ENCODE assay signal across 35 cellular contexts in the genomic region with DNA sequence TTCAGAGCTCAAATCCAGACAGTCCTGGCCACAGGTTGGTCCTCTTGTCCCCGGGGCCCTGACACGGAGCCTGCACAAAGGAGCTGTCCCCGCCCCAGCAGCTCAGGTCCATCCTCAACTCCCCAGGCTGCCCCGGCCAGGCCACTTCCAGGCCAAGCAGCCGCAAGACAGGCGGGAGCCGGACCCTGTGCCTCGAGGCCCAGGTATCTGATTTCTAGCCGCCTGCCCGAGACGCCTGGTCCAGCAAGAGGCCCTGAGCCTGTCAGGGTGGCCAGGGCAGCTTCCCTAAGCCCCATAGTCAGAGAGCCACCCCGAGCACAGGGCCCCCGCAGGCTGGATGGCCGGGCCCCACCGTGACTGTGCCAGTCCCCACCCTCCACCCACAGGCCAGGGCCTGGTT.
"Had no signal": no experiment of that assay in that cellular context is flagged by ENCODE, and none has a peak within 500 bp of the region (broad histone marks: within the 10 kb centered on the region; RNA-seq: fewer than 3 reads in every experiment).

No MANE protein-coding gene starts in this region.

- FAIRE-seq: astrocyte, bronchial epithelial cell had no signal

- DNase-seq: activated effector memory CD4-positive, alpha-beta T cell treated with anti-CD3 and anti-CD28 coated beads, Interleukin-2, amount 50 U/mL, for 16 hours; activated effector memory CD4-positive, alpha-beta T cell treated with Interleukin-2 at 50 U/mL for 16 hours; activated gamma-delta T cell; activated gamma-delta T cell treated with Interleukin-2 at 50 U/mL for 16 hours; activated naive CD4-positive, alpha-beta T cell; activated naive CD4-positive, alpha-beta T cell treated with anti-CD3 and anti-CD28 coated beads for 36 hours; activated naive CD4-positive, alpha-beta T cell treated with anti-CD3 and anti-CD28 coated beads, Interleukin-2, amount 10 ng/mL, durations not matched to agents 7 days and 5 days; activated naive CD4-positive, alpha-beta T cell treated with anti-CD3 and anti-CD28 coated beads, Interleukin-2, amount 50 U/mL, for 16 hours; activated naive CD4-positive, alpha-beta T cell treated with Interleukin-2 at 50 U/mL for 16 hours; activated naive CD8-positive, alpha-beta T cell treated with anti-CD3 and anti-CD28 coated beads for 36 hours; activated naive CD8-positive, alpha-beta T cell treated with anti-CD3 and anti-CD28 coated beads, Interleukin-2, amount 10 ng/mL, durations not matched to agents 7 days and 5 days; activated naive CD8-positive, alpha-beta T cell treated with anti-CD3 and anti-CD28 coated beads, Interleukin-2, amount 50 U/mL, for 24 hours; activated T-cell treated with anti-CD3 and anti-CD28 coated beads for 4 hours; activated T-cell treated with anti-CD3 and anti-CD28 coated beads, Interleukin-2, amount 50 U/mL, for 1 hour; activated T-cell treated with anti-CD3 and anti-CD28 coated beads, Interleukin-2, amount 50 U/mL, for 24 hours; activated T-cell treated with anti-CD3 and anti-CD28 coated beads, Interleukin-2, amount 50 U/mL, for 4 hours; activated T-cell treated with anti-CD3 and anti-CD28 coated beads, Interleukin-2, amount 50 U/mL, for 48 hours; activated T-cell treated with anti-CD3 and anti-CD28 coated beads, Interleukin-2, amount 50 U/mL, for 72 hours; adrenal gland; amniotic stem cell; amygdala; anterior cingulate cortex; aorta; body of pancreas; brain microvascular endothelial cell; caudate nucleus; central memory CD4-positive, alpha-beta T cell; cerebellar nuclear complex had no signal

- H3K4me3 ChIP-seq: adrenal gland, ascending aorta, body of pancreas, breast epithelium, cardiac muscle cell had no signal

- H3K27me3 ChIP-seq: ascending aorta, body of pancreas, brain microvascular endothelial cell, cardiac muscle cell had no signal

- H3K4me1 ChIP-seq: adrenal gland, breast epithelium had no signal

- H3K9me3 ChIP-seq: adrenal gland, ascending aorta, body of pancreas had no signal

- H3K27ac ChIP-seq: adrenal gland, body of pancreas, brain microvascular endothelial cell, breast epithelium, cardiac muscle cell had no signal

- H3K36me3 ChIP-seq: adrenal gland, ascending aorta, brain microvascular endothelial cell, breast epithelium, cardiac muscle cell had no signal

- ATAC-seq: activated naive CD4-positive, alpha-beta T cell treated with anti-CD3 and anti-CD28 coated beads, Interleukin-2, amount 50 U/mL, for 72 hours; activated naive CD8-positive, alpha-beta T cell treated with anti-CD3 and anti-CD28 coated beads, Interleukin-2, amount 50 U/mL, for 24 hours; activated T-cell treated with anti-CD3 and anti-CD28 coated beads, Interleukin-2, amount 50 U/mL, for 4 hours; activated T-cell treated with anti-CD3 and anti-CD28 coated beads, Interleukin-2, amount 50 U/mL, for 72 hours; activated T-helper 17 cell treated with anti-CD3 and anti-CD28 coated beads, Interleukin-2, amount 50 U/mL, for 72 hours; body of pancreas had no signal
